Comparison of ENCODE assay signal across 15 cellular contexts in genomic region chr17:75695830-75696271, GRCh38. TPM values are rescaled to one million over a fixed set of nuclear protein-coding genes. Genes with fewer than 3 reads are reported as not detected.
DNase-seq lines count a peak whose midpoint lies in the region; ATAC-seq and TF ChIP-seq lines count a peak whose summit lies in the region.
"Had no signal": no experiment of that assay in that cellular context is flagged by ENCODE, and none has a peak within 500 bp of the region (broad histone marks: within the 10 kb centered on the region; RNA-seq: fewer than 3 reads in every experiment).

No MANE protein-coding gene starts in this region.

- H3K4me3 Mint-ChIP-seq in osteocyte (ENCODE audit: unreplicated experiment): no peak overlapping the region
- H3K4me3 Mint-ChIP-seq: endodermal cell had no signal

- TF ChIP-seq CTCF in heart left ventricle (IDR thresholded peaks at IDR 0.05) (no peak), osteocyte (IDR thresholded peaks at IDR 0.05) (no peak)

- TF ChIP-seq POLR2A in heart left ventricle (IDR thresholded peaks at IDR 0.05): no peak

- peaks cover 23% of the 10 kb centered on the region for H3K36me3 Mint-ChIP-seq in osteocyte (ENCODE audit: unreplicated experiment)

- peaks cover 93% of the 10 kb centered on the region for H3K4me1 Mint-ChIP-seq in osteocyte (ENCODE audit: unreplicated experiment)

- H3K4me1 ChIP-seq in heart left ventricle (peaks cover 12 to 98% (median 67%) of the 10 kb centered on the region in 12 donors), SJCRH30 (peaks cover 13% of the 10 kb centered on the region)

- no peaks in the 10 kb centered on the region for H3K27me3 ChIP-seq in heart left ventricle
- no peaks in the 10 kb centered on the region for H3K27me3 ChIP-seq in SJCRH30
- H3K27me3 ChIP-seq: adrenal gland had no signal

- H3K27ac Mint-ChIP-seq in osteocyte (ENCODE audit: unreplicated experiment): peak overlapping the region; percentile 99
- H3K27ac Mint-ChIP-seq: endodermal cell had no signal

- no peaks in the 10 kb centered on the region for H3K27me3 Mint-ChIP-seq in osteocyte (ENCODE audit: unreplicated experiment)
- H3K27me3 Mint-ChIP-seq: type B pancreatic cell had no signal

- H3K27ac ChIP-seq in heart left ventricle: peak overlapping the region; percentile 19 to 97 (median 85)
- H3K27ac ChIP-seq in SJCRH30: no peak overlapping the region

- 42 to 79% (median 59%) methylated on average over 4 to 12 of the region's 12 CpGs for WGBS in heart left ventricle, 4 donors

- peaks cover 0 to 80% (median 35%) of the 10 kb centered on the region in 9 donors for H3K36me3 ChIP-seq in heart left ventricle
- H3K36me3 ChIP-seq in SJCRH30: peaks cover 79% of the 10 kb centered on the region

- intact Hi-C loops in Right ventricle myocardium inferior (cut with DNase I) (loop anchor here (2.0 kb wide), 1 partner anchor 61 kb away; no protein-coding TSS in a partner anchor), cardiac septum (cut with DNase I) (no loop called here), heart left ventricle (cut with DNase I) (no loop called here)

- H3K9me3 ChIP-seq in heart left ventricle: no peaks in the 10 kb centered on the region
- no peaks in the 10 kb centered on the region for H3K9me3 ChIP-seq in SJCRH30 (replicated peaks)
- H3K9me3 ChIP-seq: adrenal gland had no signal

- no peak for DNase-seq in Right ventricle myocardium inferior (ENCODE audit: missing footprints)
- no peak for DNase-seq in cardiac septum (ENCODE audit: low spot score)
- DNase-seq in heart left ventricle: peak in 4 of 5 donors; percentile 50 to 82 (median 76)
- no peak for DNase-seq in osteocyte (ENCODE audit: extremely low spot score, unreplicated experiment)
- DNase-seq in SHP77 treated with DMSO at 0.1 percent for 48 hours (lab: John Stamatoyannopoulos, UW): no peak
- DNase-seq in SJCRH30: no peak
- DNase-seq: activated CD4-positive, CD25-positive, alpha-beta regulatory T cell; activated T-cell treated with anti-CD3 and anti-CD28 coated beads for 4 hours; adrenal gland; endodermal cell; NCI-H524 treated with DMSO at 0.1 percent for 48 hours; SHP77 had no signal

- peak; percentile 72 for ATAC-seq in Right ventricle myocardium inferior
- peak; percentile 42 to 65 (median 50) for ATAC-seq in heart left ventricle
- no peak for ATAC-seq in HG03439 (IDR thresholded peaks at IDR 0.05; ENCODE audit: unreplicated experiment)
- ATAC-seq in HG03175 (IDR thresholded peaks at IDR 0.05; ENCODE audit: unreplicated experiment): no peak

- H3K4me3 ChIP-seq in heart left ventricle (no peak overlapping the region), SJCRH30 (no peak overlapping the region)
- H3K4me3 ChIP-seq: adrenal gland had no signal

- H3K9me3 Mint-ChIP-seq in osteocyte (ENCODE audit: unreplicated experiment): no peaks in the 10 kb centered on the region
- H3K9me3 Mint-ChIP-seq: endodermal cell, type B pancreatic cell had no signal

RNA-seq across cellular contexts. Expression of gene ITGB4, which starts 25.4 kb away (rescaled TPM):
- total RNA-seq in Right ventricle myocardium inferior (7.5 TPM), cardiac septum (5.7 TPM), heart left ventricle (10 to 100 TPM in 6 of 9 donors, 1 to 10 TPM in 3; 5.1 to 26.8 (median 11.0) TPM), osteocyte (460 and 524 TPM in 2 replicates)
- 1 to 10 TPM; 4.0 to 7.5 TPM for polyA plus RNA-seq in heart left ventricle
- total RNA-seq in SJCRH30 (2014; rRNA removed; shearing (Covaris generic)): 4.3 and 8.8 TPM in 2 replicates

RNA-seq across cellular contexts. Expression of gene SAP30BP, which starts 28.7 kb away (rescaled TPM):
- total RNA-seq in Right ventricle myocardium inferior (47.4 TPM), cardiac septum (47.2 TPM), heart left ventricle (10 to 100 TPM; 40.9 to 67.8 (median 54.4) TPM), osteocyte (88.1 and 103 TPM in 2 replicates)
- 100 to 1,000 TPM in 1 of 2 donors, 10 to 100 TPM in 1; 59.9 to 121 TPM for polyA plus RNA-seq in heart left ventricle
- total RNA-seq in SJCRH30 (2014; rRNA removed; shearing (Covaris generic)): 63.4 and 74.0 TPM in 2 replicates

RNA-seq across cellular contexts. Expression of gene RECQL5, which starts 28.9 kb away (rescaled TPM):
- total RNA-seq in Right ventricle myocardium inferior: 15.9 TPM
- total RNA-seq in cardiac septum: 11.3 TPM
- 10 to 100 TPM in 5 of 9 donors, 1 to 10 TPM in 4; 6.0 to 15.9 (median 10.2) TPM for total RNA-seq in heart left ventricle
- 10 to 100 TPM in 1 of 2 donors, 1 to 10 TPM in 1; 7.8 to 13.3 TPM for polyA plus RNA-seq in heart left ventricle
- 39.2 and 44.7 TPM in 2 replicates for total RNA-seq in osteocyte
- 25.9 and 28.1 TPM in 2 replicates for total RNA-seq in SJCRH30 (2014; rRNA removed; shearing (Covaris generic))

Comparison
In these comparisons a context has a peak if more than half of its experiments do, and no peak if none do; other contexts are left out.
1. DNase-seq: peak in heart left ventricle (4 of 5); none in Right ventricle myocardium inferior (single experiment), cardiac septum (single experiment), osteocyte (single experiment), SHP77 treated with DMSO at 0.1 percent for 48 hours (single experiment) and SJCRH30 (0 of 2).
2. ATAC-seq: peak in Right ventricle myocardium inferior (single experiment) and heart left ventricle (4 of 4); none in HG03439 (single experiment) and HG03175 (single experiment).
3. RNA of gene ITGB4, which starts 25.4 kb away (total RNA-seq): 460 to 524 TPM in osteocyte; 5.1 to 26.8 TPM in heart left ventricle, 4.3 to 8.8 TPM in SJCRH30, 7.5 TPM in Right ventricle myocardium inferior (single experiment) and 5.7 TPM in cardiac septum (single experiment); every median in the first group is over 10 times any median in the second.